In genomic region chr19:20858218-20858617, GRCh38 we compare ENCODE assay signal across 16 cellular contexts.
A peak's percentile ranks its signal among the peaks of the same experiment; 100 is the strongest.
DNase-seq lines count a peak whose midpoint lies in the region; ATAC-seq and TF ChIP-seq lines count a peak whose summit lies in the region.
"Had no signal": no experiment of that assay in that cellular context is flagged by ENCODE, and none has a peak within 500 bp of the region (broad histone marks: within the 10 kb centered on the region; RNA-seq: fewer than 3 reads in every experiment).

No MANE protein-coding gene starts in this region.

- no peaks in the 10 kb centered on the region for H4K20me1 ChIP-seq in GM23338 (replicated peaks; ENCODE audit: insufficient read depth)

- DNase-seq in GM23338 (ENCODE audit: low spot score): peak; percentile 56
- DNase-seq in NCI-H226: peak; percentile 10
- no peak for DNase-seq in endothelial cell (ENCODE audit: low spot score)
- DNase-seq in NCI-H69 (lab: John Stamatoyannopoulos, UW): no peak
- no peak for DNase-seq in chondrocyte (ENCODE audit: low spot score)
- DNase-seq in CD1c-positive myeloid dendritic cell (ENCODE audit: extremely low spot score): no peak
- DNase-seq: CD8-positive, alpha-beta T cell; DND-41; H7; Karpas-422; NCI-H1694 treated with DMSO at 0.1 percent for 48 hours; NCI-H510A; NCI-H748 treated with DMSO at 0.1 percent for 48 hours; SIG-M5; SK-N-SH had no signal

- H3K4me3 Mint-ChIP-seq in GM23338 (no peak overlapping the region), endothelial cell (ENCODE audit: unreplicated experiment) (peak overlapping the region; percentile 28), chondrocyte (ENCODE audit: unreplicated experiment) (no peak overlapping the region)
- H3K4me3 Mint-ChIP-seq: CD8-positive, alpha-beta T cell had no signal

- TF ChIP-seq CTCF in GM23338 (conservative IDR thresholded peaks at IDR 0.05; ENCODE audit: low read depth in 2 of 2) (no peak), endothelial cell (IDR thresholded peaks at IDR 0.05; ENCODE audit: unreplicated experiment) (no peak), chondrocyte (IDR thresholded peaks at IDR 0.05) (no peak)

- H3K79me2 ChIP-seq in GM23338 (replicated peaks; ENCODE audit: insufficient read depth): no peaks in the 10 kb centered on the region

- no peak overlapping the region for H3K4me3 ChIP-seq in GM23338

- H2AFZ ChIP-seq in GM23338: no peak overlapping the region

- H3K36me3 Mint-ChIP-seq in GM23338 (ENCODE audit: low read depth) (peaks cover 38% of the 10 kb centered on the region), endothelial cell (ENCODE audit: low read depth, unreplicated experiment) (peaks cover 6% of the 10 kb centered on the region), chondrocyte (ENCODE audit: low read depth) (peaks cover 1% of the 10 kb centered on the region)

- no peaks in the 10 kb centered on the region for H3F3A ChIP-seq in GM23338 (replicated peaks; ENCODE audit: low read depth)

- H3K9me3 Mint-ChIP-seq in GM23338: peaks cover 92% of the 10 kb centered on the region
- peaks cover 29% of the 10 kb centered on the region for H3K9me3 Mint-ChIP-seq in endothelial cell (ENCODE audit: unreplicated experiment)
- H3K9me3 Mint-ChIP-seq in chondrocyte (ENCODE audit: low read depth): peaks cover 63% of the 10 kb centered on the region

- no peak overlapping the region for H3K4me2 ChIP-seq in GM23338
- H3K4me2 ChIP-seq: SK-N-SH had no signal

- no peak for ATAC-seq in GM23338
- no peak for ATAC-seq in GM18502 (IDR thresholded peaks at IDR 0.05; ENCODE audit: poor library complexity, unreplicated experiment)
- ATAC-seq: CD8-positive, alpha-beta T cell had no signal

- peaks cover 8% of the 10 kb centered on the region for H3K27me3 Mint-ChIP-seq in GM23338 (ENCODE audit: insufficient read depth, low read depth, poor library complexity)
- peaks cover 4% of the 10 kb centered on the region for H3K27me3 Mint-ChIP-seq in endothelial cell (ENCODE audit: unreplicated experiment)
- H3K27me3 Mint-ChIP-seq in chondrocyte (ENCODE audit: low read depth): no peaks in the 10 kb centered on the region

- no peaks in the 10 kb centered on the region for H3K36me3 ChIP-seq in GM23338 (ENCODE audit: insufficient read depth)

- no peak overlapping the region for H3K27ac ChIP-seq in GM23338 (ENCODE audit: low read depth)

- no peaks in the 10 kb centered on the region for H3K9me2 ChIP-seq in GM23338 (ENCODE audit: insufficient read depth)
- H3K9me2 ChIP-seq: SK-N-SH had no signal

- H3K4me1 ChIP-seq in GM23338 (ENCODE audit: insufficient read depth): no peaks in the 10 kb centered on the region

- H3K4me1 Mint-ChIP-seq in GM23338: no peaks in the 10 kb centered on the region
- no peaks in the 10 kb centered on the region for H3K4me1 Mint-ChIP-seq in endothelial cell (ENCODE audit: unreplicated experiment)
- no peaks in the 10 kb centered on the region for H3K4me1 Mint-ChIP-seq in chondrocyte (ENCODE audit: low read depth)

- no peaks in the 10 kb centered on the region for H3K27me3 ChIP-seq in GM23338 (ENCODE audit: insufficient read depth)

- H3K27ac Mint-ChIP-seq in GM23338 (no peak overlapping the region), endothelial cell (ENCODE audit: unreplicated experiment) (no peak overlapping the region), chondrocyte (ENCODE audit: unreplicated experiment) (no peak overlapping the region)
- H3K27ac Mint-ChIP-seq: CD8-positive, alpha-beta T cell had no signal

TF ChIP-seq in GM23338, 12 proteins besides CTCF, POLR2A, EP300 and RAD21 (continues in another document):
- TF ChIP-seq ETS1 (IDR thresholded peaks at IDR 0.05) (no peak), EZH2 (IDR thresholded peaks at IDR 0.05; ENCODE audit: low read depth, unreplicated experiment) (no peak), CREB1 (CRISPR knock-in tag; IDR thresholded peaks at IDR 0.05; ENCODE audit: low read depth) (no peak), POLR2AphosphoS5 (IDR thresholded peaks at IDR 0.05; ENCODE audit: low read depth) (no peak), EZH2phosphoT487 (IDR thresholded peaks at IDR 0.05; ENCODE audit: unreplicated experiment) (no peak), JUNB (IDR thresholded peaks at IDR 0.05; ENCODE audit: unreplicated experiment) (no peak), ZNF331 (CRISPR knock-in tag; IDR thresholded peaks at IDR 0.05; ENCODE audit: low read depth) (no peak), STAT1 (IDR thresholded peaks at IDR 0.05; ENCODE audit: unreplicated experiment) (no peak), REST (IDR thresholded peaks at IDR 0.05; ENCODE audit: unreplicated experiment) (no peak), ZNF114 (CRISPR knock-in tag; IDR thresholded peaks at IDR 0.05) (no peak)

Comparison
In these comparisons a context has a peak if more than half of its experiments do, and no peak if none do; other contexts are left out.
1. DNase-seq: peak in GM23338 (single experiment) and NCI-H226 (single experiment); none in endothelial cell (single experiment), NCI-H69 (single experiment), chondrocyte (single experiment) and CD1c-positive myeloid dendritic cell (single experiment).